Comparison of ENCODE assay signal across 12 cellular contexts in genomic region chr9:75121914-75122558, GRCh38.
"Had no signal": no experiment of that assay in that cellular context is flagged by ENCODE, and none has a peak within 500 bp of the region (broad histone marks: within the 10 kb centered on the region; RNA-seq: fewer than 3 reads in every experiment).

No MANE protein-coding gene starts in this region.

- H3K27me3 Mint-ChIP-seq: stimulated activated memory B cell treated with anti-CD40 and anti-IgM and Interleukin-4, amounts not matched to agents 10 μg/mL and 1 μg/mL and 100 μg/mL, for 72 hours had no signal

- H3K36me3 ChIP-seq: cardiac muscle cell had no signal

- H3K27me3 ChIP-seq: cardiac muscle cell, transverse colon had no signal

- H3K4me1 ChIP-seq: transverse colon had no signal

- H3K27ac Mint-ChIP-seq: stimulated activated memory B cell treated with anti-CD40 and anti-IgM and Interleukin-4, amounts not matched to agents 10 μg/mL and 1 μg/mL and 100 μg/mL, for 72 hours had no signal

- H3K9me3 ChIP-seq: transverse colon had no signal

- H3K27ac ChIP-seq: cardiac muscle cell, transverse colon had no signal

- DNase-seq: activated CD4-positive, alpha-beta T cell treated with anti-CD3 and anti-CD28 coated beads, Interleukin-2, amount 50 U/mL, for 48 hours; activated CD4-positive, CD25-positive, alpha-beta regulatory T cell treated with anti-CD3 and anti-CD28 coated beads, Interleukin-2, amount 50 U/mL, for 72 hours; effector memory CD4-positive, alpha-beta T cell; left cardiac atrium; midbrain; nucleus accumbens; right cardiac atrium; transverse colon had no signal

- ATAC-seq: left cardiac atrium; right cardiac atrium; stimulated activated memory B cell treated with anti-CD40 and anti-IgM and Interleukin-4, amounts not matched to agents 10 μg/mL and 1 μg/mL and 100 μg/mL, for 72 hours had no signal

- H3K4me3 ChIP-seq: cardiac muscle cell, lung, smooth muscle cell, transverse colon had no signal

- H3K4me3 Mint-ChIP-seq: stimulated activated memory B cell treated with anti-CD40 and anti-IgM and Interleukin-4, amounts not matched to agents 10 μg/mL and 1 μg/mL and 100 μg/mL, for 72 hours had no signal
